ENCODE assay signal across 13 cellular contexts in genomic region chr10:80474597-80474910, GRCh38. TPM values are rescaled to one million over a fixed set of nuclear protein-coding genes. Genes with fewer than 3 reads are reported as not detected.
A peak's percentile ranks its signal among the peaks of the same experiment; 100 is the strongest.
DNase-seq lines count a peak whose midpoint lies in the region; ATAC-seq and TF ChIP-seq lines count a peak whose summit lies in the region.
"Had no signal": no experiment of that assay in that cellular context is flagged by ENCODE, and none has a peak within 500 bp of the region (broad histone marks: within the 10 kb centered on the region; RNA-seq: fewer than 3 reads in every experiment).

No MANE protein-coding gene starts in this region.

- H4K91ac ChIP-seq in IMR-90 (ENCODE audit: insufficient read depth, low read depth, low read length): no peak overlapping the region
- no peak overlapping the region for H4K91ac ChIP-seq in H9 (ENCODE audit: insufficient read length, low read depth, low read length)

- TF ChIP-seq POLR2A in IMR-90 (IDR thresholded peaks at IDR 0.05; ENCODE audit: low read depth, low read length) (no peak), body of pancreas (IDR thresholded peaks at IDR 0.05) (no peak)

- no peak overlapping the region for H2AK5ac ChIP-seq in IMR-90 (ENCODE audit: low read depth, low read length)
- no peak overlapping the region for H2AK5ac ChIP-seq in H9 (ENCODE audit: insufficient read length, low read length)

- H3K79me2 ChIP-seq in SK-N-SH (ENCODE audit: insufficient read depth) (peaks cover 99% of the 10 kb centered on the region), H9 (ENCODE audit: insufficient read depth, low read length) (0 out of 2 replicates have a peak, but pooled peaks cover 2% of the 10 kb centered on the region)

- peaks cover 6% of the 10 kb centered on the region for H3K9me3 Mint-ChIP-seq in activated T-helper 1 cell treated with anti-CD3 and anti-CD28 coated beads, Interleukin-12 subunit alpha, Interleukin-12 subunit beta, Interleukin-2, Interleukin-4 antibody, amounts not matched to agents 30 ng/mL and 10 ng/mL and 1 ng/mL, durations not matched to agents 14 hours and 24 hours and 36 hours
- H3K9me3 Mint-ChIP-seq in stimulated activated effector memory CD8-positive, alpha-beta T cell treated with anti-CD3 and anti-CD28 coated beads, Interleukin-12 subunit alpha, Interleukin-12 subunit beta, amount 100 ng/mL, for 72 hours: peaks cover 6% of the 10 kb centered on the region
- H3K9me3 Mint-ChIP-seq in H9: peaks cover 4 to 7% of the 10 kb centered on the region in 2 experiments; a peak in 4 of 5 replicates

- H3K56ac ChIP-seq in IMR-90 (ENCODE audit: extremely low read depth, insufficient read depth, low read length) (no peak overlapping the region), H9 (ENCODE audit: insufficient read length, low read depth, low read length) (no peak overlapping the region)

- H4K8ac ChIP-seq in IMR-90 (ENCODE audit: low read depth in 2 of 2, low read length in 2 of 2) (no peak overlapping the region), H9 (replicated peaks; ENCODE audit: insufficient read length, low read depth, low read length) (no peak overlapping the region)

- no peak overlapping the region for H4K5ac ChIP-seq in IMR-90 (ENCODE audit: low read depth, low read length)
- H4K5ac ChIP-seq in H9 (ENCODE audit: insufficient read length, low read depth, low read length): no peak overlapping the region

- dilution Hi-C loops in IMR-90 (cut with HindIII; ENCODE audit: low sequenced_read_pairs, unreplicated experiment): no loop called here

- TF ChIP-seq EP300 in SK-N-SH (IDR thresholded peaks at IDR 0.05; ENCODE audit: borderline replicate concordance in 1 of 2, low read depth in 1 of 2, low read length in 1 of 2): no peak

- H3K27ac ChIP-seq in IMR-90 (ENCODE audit: insufficient read depth, low read length): no peak overlapping the region
- no peak overlapping the region for H3K27ac ChIP-seq in body of pancreas
- H3K27ac ChIP-seq in SK-N-SH (ENCODE audit: low read depth in 2 of 2, low read length in 1 of 2): no peak overlapping the region
- no peak overlapping the region for H3K27ac ChIP-seq in H9 (ENCODE audit: insufficient read length, low read depth, low read length)
- H3K27ac ChIP-seq: KMS-11 had no signal

- TF ChIP-seq RAD21 in IMR-90 (IDR thresholded peaks at IDR 0.05; ENCODE audit: low read length): no peak
- TF ChIP-seq RAD21 in SK-N-SH (IDR thresholded peaks at IDR 0.05; ENCODE audit: low read length): no peak

- WGBS in IMR-90 (ENCODE audit: extremely low coverage in 2 of 2, insufficient read length in 1 of 2), 2 experiments: no CpG with 5 or more reads among the region's 2 CpGs
- 78 to 88% methylated on average over 2 of the region's 2 CpGs for WGBS in body of pancreas, 2 donors
- 100% methylated on average over 2 of the region's 2 CpGs for WGBS in SK-N-SH (ENCODE audit: low lambda C conversion rate)
- no CpG with 5 or more reads among the region's 2 CpGs for WGBS in H9 (ENCODE audit: extremely low coverage, insufficient read length, low lambda C conversion rate)

- H3K9me2 ChIP-seq in SK-N-SH: no peaks in the 10 kb centered on the region

- POLR2A ChIA-PET in IMR-90 (lab: Charles Lee; ENCODE audit: unreplicated experiment): no interaction called here
- POLR2A ChIA-PET in SK-N-SH (lab: Yijun Ruan, JAX): no interaction called here

- DNase-seq in IMR-90 (no peak), left cardiac atrium (no peak), body of pancreas (no peak), SK-N-SH (no peak), H9 (no peak)
- DNase-seq in activated T-helper 1 cell treated with anti-CD3 and anti-CD28 coated beads, Interleukin-12 subunit alpha, Interleukin-12 subunit beta, Interleukin-2, Interleukin-4 antibody, amounts not matched to agents 30 ng/mL and 10 ng/mL and 1 ng/mL, durations not matched to agents 14 hours and 24 hours and 36 hours (ENCODE audit: low spot score): no peak
- no peak for DNase-seq in stimulated activated effector memory CD8-positive, alpha-beta T cell treated with anti-CD3 and anti-CD28 coated beads, Interleukin-12 subunit alpha, Interleukin-12 subunit beta, amount 100 ng/mL, for 72 hours (ENCODE audit: low spot score in 2 of 2)
- DNase-seq: DND-41; GOT3; NCI-H226; occipital lobe; stimulated activated CD4-positive, alpha-beta T cell treated with anti-CD3 and anti-CD28 coated beads, Interleukin-4, amount 100 ng/mL, for 4 hours had no signal

- H3F3A ChIP-seq in SK-N-SH (replicated peaks; ENCODE audit: insufficient read depth): peaks cover 26% of the 10 kb centered on the region

- H3K23ac ChIP-seq in IMR-90 (ENCODE audit: low read depth, low read length) (peak overlapping the region; percentile 11; the same call in 1 of the 2 replicates), H9 (ENCODE audit: insufficient read length, low read depth, low read length) (no peak overlapping the region)

- H3K14ac ChIP-seq in IMR-90 (replicated peaks; ENCODE audit: low read depth, low read length): no peak overlapping the region; the same call in 1 of the 2 replicates
- no peak overlapping the region for H3K14ac ChIP-seq in H9 (ENCODE audit: insufficient read depth, low read length)

- H3K36me3 ChIP-seq in IMR-90 (ENCODE audit: control insufficient read depth, insufficient read depth, low read length) (peaks cover 4% of the 10 kb centered on the region; the same call in 1 of the 2 replicates), body of pancreas (replicated peaks in 1 of 2; ENCODE audit: insufficient read depth in 1 of 2, low read depth in 2 of 2) (no peaks in the 10 kb centered on the region), SK-N-SH (replicated peaks in 1 of 2; ENCODE audit: control insufficient read depth in 1 of 2, insufficient read depth in 2 of 2, low read length in 1 of 2) (peaks cover 4 to 34% of the 10 kb centered on the region in 2 experiments)

- in situ Hi-C loops in IMR-90 (cut with MboI; ENCODE audit: low sequenced_read_pairs): loop anchor here (25.0 kb wide), 1 partner anchor 312 kb away; no protein-coding TSS in a partner anchor

- H3T11ph ChIP-seq in H9 (ENCODE audit: low read length): no peak overlapping the region

- H2BK15ac ChIP-seq in IMR-90 (ENCODE audit: low read depth, low read length): no peak overlapping the region
- H2BK15ac ChIP-seq in H9 (ENCODE audit: low read depth, low read length): no peak overlapping the region

- CTCF ChIA-PET in IMR-90 (lab: Yijun Ruan, JAX) (no interaction called here), SK-N-SH (lab: Yijun Ruan, JAX) (interaction anchor here (1.0 to 35.3 kb wide), 4 partner anchors 15 to 32 kb away, joined by 3 to 602 read pairs (median 4); no protein-coding TSS in a partner anchor)

- H2AFZ ChIP-seq in IMR-90 (replicated peaks; ENCODE audit: low read length, poor library complexity) (no peak overlapping the region), SK-N-SH (ENCODE audit: low read depth) (no peak overlapping the region), H9 (ENCODE audit: low read length) (no peak overlapping the region)

- peaks cover 70% of the 10 kb centered on the region for H3K4me1 Mint-ChIP-seq in activated T-helper 1 cell treated with anti-CD3 and anti-CD28 coated beads, Interleukin-12 subunit alpha, Interleukin-12 subunit beta, Interleukin-2, Interleukin-4 antibody, amounts not matched to agents 30 ng/mL and 10 ng/mL and 1 ng/mL, durations not matched to agents 14 hours and 24 hours and 36 hours (ENCODE audit: low read depth)
- H3K4me1 Mint-ChIP-seq in stimulated activated effector memory CD8-positive, alpha-beta T cell treated with anti-CD3 and anti-CD28 coated beads, Interleukin-12 subunit alpha, Interleukin-12 subunit beta, amount 100 ng/mL, for 72 hours: peaks cover 70% of the 10 kb centered on the region
- H3K4me1 Mint-ChIP-seq in H9: peaks cover 42 to 51% of the 10 kb centered on the region in 2 experiments

- H3K23me2 ChIP-seq in H9 (ENCODE audit: insufficient read length, low read depth, low read length, poor library complexity, severe bottlenecking): no peaks in the 10 kb centered on the region

- H2AK9ac ChIP-seq in IMR-90 (replicated peaks; ENCODE audit: low read depth, low read length, poor library complexity): no peak overlapping the region

- no TSS peak for BruUV-seq in IMR-90 (replicated peaks; lab: Mats Ljungman, UMichigan)

- peaks cover 39 to 53% of the 10 kb centered on the region in 2 experiments for H3K79me1 ChIP-seq in IMR-90 (ENCODE audit: low read depth in 1 of 2, low read length in 2 of 2)
- peaks cover 9% of the 10 kb centered on the region for H3K79me1 ChIP-seq in H9 (ENCODE audit: insufficient read depth, low read depth, low read length, poor library complexity, severe bottlenecking)

- H3K27ac Mint-ChIP-seq in activated T-helper 1 cell treated with anti-CD3 and anti-CD28 coated beads, Interleukin-12 subunit alpha, Interleukin-12 subunit beta, Interleukin-2, Interleukin-4 antibody, amounts not matched to agents 30 ng/mL and 10 ng/mL and 1 ng/mL, durations not matched to agents 14 hours and 24 hours and 36 hours: peak overlapping the region; percentile 97
- H3K27ac Mint-ChIP-seq in stimulated activated effector memory CD8-positive, alpha-beta T cell treated with anti-CD3 and anti-CD28 coated beads, Interleukin-12 subunit alpha, Interleukin-12 subunit beta, amount 100 ng/mL, for 72 hours: peak overlapping the region; percentile 96
- H3K27ac Mint-ChIP-seq in H9: peak overlapping the region in 1 of 3 experiments; percentile 21; a peak in 1 of 7 replicates

- no peak overlapping the region for H3K4me2 ChIP-seq in IMR-90 (ENCODE audit: low read depth, low read length)
- no peak overlapping the region for H3K4me2 ChIP-seq in SK-N-SH
- H3K4me2 ChIP-seq in H9 (ENCODE audit: insufficient read depth, insufficient read length, low read length): no peak overlapping the region
- H3K4me2 ChIP-seq: KMS-11 had no signal

- ATAC-seq in IMR-90 (ENCODE audit: low read depth) (no peak), left cardiac atrium (peak; percentile 40 to 76), body of pancreas (no peak)
- no peak for ATAC-seq in stimulated activated effector memory CD8-positive, alpha-beta T cell treated with anti-CD3 and anti-CD28 coated beads, Interleukin-12 subunit alpha, Interleukin-12 subunit beta, amount 100 ng/mL, for 72 hours

- H3K4ac ChIP-seq in IMR-90 (ENCODE audit: low read depth, low read length) (peak overlapping the region; percentile 71; the same call in 1 of the 2 replicates), H9 (ENCODE audit: low read depth, low read length) (no peak overlapping the region)

- H3K4me3 ChIP-seq in IMR-90 (ENCODE audit: insufficient read depth, low read depth, low read length): no peak overlapping the region
- no peak overlapping the region for H3K4me3 ChIP-seq in body of pancreas
- H3K4me3 ChIP-seq in SK-N-SH (ENCODE audit: low read depth in 2 of 2, low read length in 1 of 2): no peak overlapping the region

- H3K9me3 ChIP-seq in IMR-90 (ENCODE audit: control insufficient read depth, insufficient read depth, low read length): peaks cover 11% of the 10 kb centered on the region
- H3K9me3 ChIP-seq in body of pancreas: peaks cover 0 to 4% (median 0%) of the 10 kb centered on the region in 3 donors
- H3K9me3 ChIP-seq in SK-N-SH: peaks cover 8% of the 10 kb centered on the region; the same call in 1 of the 2 replicates
- H3K9me3 ChIP-seq in H9 (ENCODE audit: control insufficient read depth, low read depth, low read length): no peaks in the 10 kb centered on the region

- H3K27me3 ChIP-seq in IMR-90 (ENCODE audit: control insufficient read depth, insufficient read depth, low read length) (no peaks in the 10 kb centered on the region), body of pancreas (no peaks in the 10 kb centered on the region), SK-N-SH (ENCODE audit: insufficient read depth) (no peaks in the 10 kb centered on the region), H9 (ENCODE audit: insufficient read depth, low read length) (no peaks in the 10 kb centered on the region)

- no peak for TF ChIP-seq CTCF in IMR-90 (conservative IDR thresholded peaks at IDR 0.05; ENCODE audit: low read depth, low read length)
- TF ChIP-seq CTCF in body of pancreas (IDR thresholded peaks at IDR 0.05): no peak
- TF ChIP-seq CTCF in SK-N-SH (IDR thresholded peaks at IDR 0.05): no peak
- TF ChIP-seq CTCF in H9 (conservative IDR thresholded peaks at IDR 0.05): no peak

- H3K9ac ChIP-seq in IMR-90 (ENCODE audit: low read depth, low read length) (no peak overlapping the region), SK-N-SH (no peak overlapping the region), H9 (ENCODE audit: extremely low read depth, insufficient read length, low read length) (no peak overlapping the region)
- H3K9ac ChIP-seq: KMS-11 had no signal

- intact Hi-C loops in IMR-90 (cut with micrococcal nuclease): no loop called here
- intact Hi-C loops in activated T-helper 1 cell treated with anti-CD3 and anti-CD28 coated beads, Interleukin-12 subunit alpha, Interleukin-12 subunit beta, Interleukin-2, Interleukin-4 antibody, amounts not matched to agents 30 ng/mL and 10 ng/mL and 1 ng/mL, durations not matched to agents 14 hours and 24 hours and 36 hours (cut with micrococcal nuclease): loop anchor here (5.0 kb wide), 2 partner anchors 287 to 1142 kb away; no protein-coding TSS in a partner anchor
- intact Hi-C loops in left cardiac atrium (cut with DNase I): no loop called here
- intact Hi-C loops in body of pancreas (cut with DNase I): no loop called here

- H4K20me1 ChIP-seq in IMR-90 (ENCODE audit: insufficient read depth, low read length) (peaks cover 26% of the 10 kb centered on the region), SK-N-SH (ENCODE audit: insufficient read depth) (peaks cover 52% of the 10 kb centered on the region), H9 (ENCODE audit: control insufficient read depth, insufficient read depth, insufficient read length) (no peaks in the 10 kb centered on the region)

- H3K4me1 ChIP-seq in IMR-90 (ENCODE audit: control insufficient read depth, insufficient read depth, low read length): peaks cover 27% of the 10 kb centered on the region
- H3K4me1 ChIP-seq in body of pancreas: peaks cover 43% of the 10 kb centered on the region
- peaks cover 3 to 24% of the 10 kb centered on the region in 2 experiments; a peak in 3 of 4 replicates for H3K4me1 ChIP-seq in SK-N-SH (ENCODE audit: control insufficient read depth in 1 of 2, insufficient read depth in 2 of 2, low read depth in 1 of 2, low read length in 1 of 2)
- peaks cover 6% of the 10 kb centered on the region; the same call in 1 of the 2 replicates for H3K4me1 ChIP-seq in H9 (ENCODE audit: insufficient read depth, low read length)

- no peak overlapping the region for H3K4me3 Mint-ChIP-seq in activated T-helper 1 cell treated with anti-CD3 and anti-CD28 coated beads, Interleukin-12 subunit alpha, Interleukin-12 subunit beta, Interleukin-2, Interleukin-4 antibody, amounts not matched to agents 30 ng/mL and 10 ng/mL and 1 ng/mL, durations not matched to agents 14 hours and 24 hours and 36 hours
- peak overlapping the region; percentile 64 for H3K4me3 Mint-ChIP-seq in stimulated activated effector memory CD8-positive, alpha-beta T cell treated with anti-CD3 and anti-CD28 coated beads, Interleukin-12 subunit alpha, Interleukin-12 subunit beta, amount 100 ng/mL, for 72 hours
- peak overlapping the region in 1 of 2 experiments; percentile 47; a peak in 1 of 5 replicates for H3K4me3 Mint-ChIP-seq in H9

- H3K27me3 Mint-ChIP-seq in activated T-helper 1 cell treated with anti-CD3 and anti-CD28 coated beads, Interleukin-12 subunit alpha, Interleukin-12 subunit beta, Interleukin-2, Interleukin-4 antibody, amounts not matched to agents 30 ng/mL and 10 ng/mL and 1 ng/mL, durations not matched to agents 14 hours and 24 hours and 36 hours (ENCODE audit: insufficient read depth): no peaks in the 10 kb centered on the region
- peaks cover 19% of the 10 kb centered on the region for H3K27me3 Mint-ChIP-seq in H9 (ENCODE audit: low read depth)

- no peak overlapping the region for H2BK5ac ChIP-seq in IMR-90 (ENCODE audit: low read depth, low read length, poor library complexity, severe bottlenecking)
- no peak overlapping the region for H2BK5ac ChIP-seq in H9 (ENCODE audit: insufficient read length, low read length)

- H3K18ac ChIP-seq in IMR-90 (ENCODE audit: low read depth, low read length) (no peak overlapping the region), H9 (ENCODE audit: insufficient read length, low read depth, low read length) (no peak overlapping the region)

- H2BK120ac ChIP-seq in IMR-90 (ENCODE audit: low read depth, low read length): no peak overlapping the region
- no peak overlapping the region for H2BK120ac ChIP-seq in H9 (ENCODE audit: low read depth, low read length, poor library complexity, severe bottlenecking)

- H2BK20ac ChIP-seq in IMR-90 (ENCODE audit: low read depth, low read length): no peak overlapping the region
- H2BK20ac ChIP-seq in H9 (ENCODE audit: low read depth, low read length, poor library complexity, severe bottlenecking): no peak overlapping the region

- H2BK12ac ChIP-seq in H9 (ENCODE audit: insufficient read length, low read depth, low read length): no peak overlapping the region

- peaks cover 56% of the 10 kb centered on the region for H3K36me3 Mint-ChIP-seq in activated T-helper 1 cell treated with anti-CD3 and anti-CD28 coated beads, Interleukin-12 subunit alpha, Interleukin-12 subunit beta, Interleukin-2, Interleukin-4 antibody, amounts not matched to agents 30 ng/mL and 10 ng/mL and 1 ng/mL, durations not matched to agents 14 hours and 24 hours and 36 hours (ENCODE audit: low read depth)
- peaks cover 61% of the 10 kb centered on the region for H3K36me3 Mint-ChIP-seq in stimulated activated effector memory CD8-positive, alpha-beta T cell treated with anti-CD3 and anti-CD28 coated beads, Interleukin-12 subunit alpha, Interleukin-12 subunit beta, amount 100 ng/mL, for 72 hours
- peaks cover 17 to 27% (median 18%) of the 10 kb centered on the region in 3 experiments for H3K36me3 Mint-ChIP-seq in H9 (ENCODE audit: insufficient read depth in 1 of 3, low read depth in 3 of 3)

- H3K9me1 ChIP-seq in IMR-90 (ENCODE audit: insufficient read depth, low read length): peaks cover 35% of the 10 kb centered on the region

RNA-seq across cellular contexts. Expression of gene TSPAN14, which starts 20.4 kb away (rescaled TPM):
- total RNA-seq in IMR-90 (2012; rRNA removed): 13.3 and 18.5 TPM in 2 replicates
- 40.6 and 43.0 TPM in 2 replicates for polyA plus RNA-seq in IMR-90 (2012; rRNA removed)
- 55.8 and 57.7 TPM in 2 replicates for polyA plus RNA-seq in IMR-90 (2012; cell fraction: cytosol; rRNA removed)
- 36.3 and 44.3 TPM in 2 replicates for polyA plus RNA-seq in IMR-90 (2012; cell fraction: nucleus; rRNA removed; ENCODE audit: low replicate concordance)
- 75.4 and 81.9 TPM in 2 replicates for total RNA-seq in activated T-helper 1 cell treated with anti-CD3 and anti-CD28 coated beads, Interleukin-12 subunit alpha, Interleukin-12 subunit beta, Interleukin-2, Interleukin-4 antibody, amounts not matched to agents 30 ng/mL and 10 ng/mL and 1 ng/mL, durations not matched to agents 14 hours and 24 hours and 36 hours
- 10 to 100 TPM; 44.3 to 51.0 TPM for total RNA-seq in left cardiac atrium
- 10 to 100 TPM; 22.3 to 63.0 TPM for total RNA-seq in body of pancreas
- polyA plus RNA-seq in SK-N-SH (2012; rRNA removed): 44.0 and 78.1 TPM in 2 replicates
- 42.5 and 64.1 TPM in 2 replicates for polyA plus RNA-seq in SK-N-SH (2012; cell fraction: cytosol; rRNA removed)
- polyA plus RNA-seq in SK-N-SH (2012; cell fraction: nucleus; rRNA removed): 57.0 and 58.9 TPM in 2 replicates
- 46.6 and 46.8 TPM in 2 replicates for total RNA-seq in H9 (2021)

Comparison
In these comparisons a context has a peak if more than half of its experiments do, and no peak if none do; other contexts are left out.
1. ATAC-seq: peak in left cardiac atrium (2 of 2); none in IMR-90 (single experiment), stimulated activated effector memory CD8-positive, alpha-beta T cell treated with anti-CD3 and anti-CD28 coated beads, Interleukin-12 subunit alpha, Interleukin-12 subunit beta, amount 100 ng/mL, for 72 hours (single experiment) and body of pancreas (single experiment).